Comparison of ENCODE assay signal across 9 cellular contexts in the genomic region with DNA sequence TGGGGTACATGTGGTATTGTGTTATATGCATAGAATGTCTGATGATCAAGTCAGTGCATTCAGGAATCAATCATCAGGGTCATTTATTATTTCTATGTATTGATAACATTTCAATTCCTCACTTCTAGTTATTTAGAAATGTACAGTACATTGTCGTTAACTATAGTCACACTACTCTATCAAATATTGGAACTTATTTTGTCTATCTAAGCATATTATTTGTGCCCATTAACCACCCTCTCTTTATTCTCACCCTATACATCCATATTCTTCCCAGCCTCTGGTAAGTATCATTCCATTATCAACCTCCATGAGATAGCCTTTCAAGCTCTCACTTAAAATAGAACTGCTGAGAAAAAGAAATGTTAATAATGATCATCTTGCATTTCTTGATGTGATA.
"Had no signal": no experiment of that assay in that cellular context is flagged by ENCODE, and none has a peak within 500 bp of the region (broad histone marks: within the 10 kb centered on the region; RNA-seq: fewer than 3 reads in every experiment).

No MANE protein-coding gene starts in this region.

- H3K27me3 Mint-ChIP-seq: IgD-negative memory B cell had no signal

- H3K27ac Mint-ChIP-seq: HFFc6, IgD-negative memory B cell had no signal

- H3K27ac ChIP-seq: GM23248, HL-60 had no signal

- H3K9me3 ChIP-seq: HAP-1 had no signal

- DNase-seq: GM23248, GOT3, H7, HFFc6, KG1 had no signal

- H3K36me3 ChIP-seq: HAP-1 had no signal

- H3K4me3 ChIP-seq: GM23248, HAP-1 had no signal

- H3K4me3 Mint-ChIP-seq: HFFc6, IgD-negative memory B cell had no signal

- H2AFZ ChIP-seq: GM23248 had no signal

- H3K9ac ChIP-seq: GM23248 had no signal

- H3K4me1 Mint-ChIP-seq: IgD-negative memory B cell had no signal

- ATAC-seq: HCT116 had no signal

- H3K4me1 ChIP-seq: HAP-1 had no signal
